ENCODE assay signal across 8 cellular contexts in genomic region chr3:43620953-43621405, GRCh38.
A peak's percentile ranks its signal among the peaks of the same experiment; 100 is the strongest.
DNase-seq lines count a peak whose midpoint lies in the region; ATAC-seq lines count a peak whose summit lies in the region.

No MANE protein-coding gene starts in this region.

- peak overlapping the region; percentile 88 for H3K4me3 Mint-ChIP-seq in activated T-cell treated with anti-CD3 and anti-CD28 coated beads, Interleukin-2, amount 50 U/mL, for 24 hours
- peak overlapping the region; percentile 86 for H3K4me3 Mint-ChIP-seq in activated naive CD8-positive, alpha-beta T cell treated with anti-CD3 and anti-CD28 coated beads, Interleukin-2, amount 50 U/mL, for 24 hours

- no peaks in the 10 kb centered on the region for H3K36me3 Mint-ChIP-seq in activated T-cell treated with anti-CD3 and anti-CD28 coated beads, Interleukin-2, amount 50 U/mL, for 24 hours (ENCODE audit: low read depth)
- no peaks in the 10 kb centered on the region for H3K36me3 Mint-ChIP-seq in activated naive CD8-positive, alpha-beta T cell treated with anti-CD3 and anti-CD28 coated beads, Interleukin-2, amount 50 U/mL, for 24 hours (ENCODE audit: low read depth)

- H3K27ac Mint-ChIP-seq in activated T-cell treated with anti-CD3 and anti-CD28 coated beads, Interleukin-2, amount 50 U/mL, for 24 hours: no peak overlapping the region
- H3K27ac Mint-ChIP-seq in activated naive CD8-positive, alpha-beta T cell treated with anti-CD3 and anti-CD28 coated beads, Interleukin-2, amount 50 U/mL, for 24 hours: peak overlapping the region; percentile 47

- H3K27ac ChIP-seq in substantia nigra (ENCODE audit: low read depth, low read length, poor library complexity, severe bottlenecking): peak overlapping the region; percentile 82

- H3K9me3 Mint-ChIP-seq in activated T-cell treated with anti-CD3 and anti-CD28 coated beads, Interleukin-2, amount 50 U/mL, for 24 hours: no peaks in the 10 kb centered on the region
- H3K9me3 Mint-ChIP-seq in activated naive CD8-positive, alpha-beta T cell treated with anti-CD3 and anti-CD28 coated beads, Interleukin-2, amount 50 U/mL, for 24 hours: no peaks in the 10 kb centered on the region

- H3K4me1 Mint-ChIP-seq in activated T-cell treated with anti-CD3 and anti-CD28 coated beads, Interleukin-2, amount 50 U/mL, for 24 hours (ENCODE audit: low read depth): peaks cover 18% of the 10 kb centered on the region
- H3K4me1 Mint-ChIP-seq in activated naive CD8-positive, alpha-beta T cell treated with anti-CD3 and anti-CD28 coated beads, Interleukin-2, amount 50 U/mL, for 24 hours: peaks cover 15% of the 10 kb centered on the region

- no peak for ATAC-seq in activated naive CD8-positive, alpha-beta T cell treated with anti-CD3 and anti-CD28 coated beads, Interleukin-2, amount 50 U/mL, for 24 hours
- no peak for ATAC-seq in HG03175 (IDR thresholded peaks at IDR 0.05; ENCODE audit: unreplicated experiment)
- no peak for ATAC-seq in GM21515 (IDR thresholded peaks at IDR 0.05; ENCODE audit: unreplicated experiment)
- ATAC-seq in HG02840 (IDR thresholded peaks at IDR 0.05; ENCODE audit: low FRiP score, unreplicated experiment): no peak

- H3K27me3 Mint-ChIP-seq in activated T-cell treated with anti-CD3 and anti-CD28 coated beads, Interleukin-2, amount 50 U/mL, for 24 hours: no peaks in the 10 kb centered on the region
- H3K27me3 Mint-ChIP-seq in activated naive CD8-positive, alpha-beta T cell treated with anti-CD3 and anti-CD28 coated beads, Interleukin-2, amount 50 U/mL, for 24 hours: no peaks in the 10 kb centered on the region

- DNase-seq in activated T-cell treated with anti-CD3 and anti-CD28 coated beads, Interleukin-2, amount 50 U/mL, for 24 hours: no peak
- DNase-seq in activated T-cell treated with anti-CD3 and anti-CD28 coated beads for 4 hours (no peak), iris pigment epithelial cell (ENCODE audit: low read depth) (peak; percentile 29), substantia nigra (lab: John Stamatoyannopoulos, UW) (peak in 1 of 49 donors; percentile 33)
- DNase-seq in activated naive CD8-positive, alpha-beta T cell treated with anti-CD3 and anti-CD28 coated beads, Interleukin-2, amount 50 U/mL, for 24 hours: no peak
